In genomic region chr10:70576803-70577517, GRCh38 we compare ENCODE assay signal across 10 cellular contexts. TPM values are rescaled to one million over a fixed set of nuclear protein-coding genes. Genes with fewer than 3 reads are reported as not detected.
DNase-seq lines count a peak whose midpoint lies in the region; ATAC-seq and TF ChIP-seq lines count a peak whose summit lies in the region.
"Had no signal": no experiment of that assay in that cellular context is flagged by ENCODE, and none has a peak within 500 bp of the region (broad histone marks: within the 10 kb centered on the region; RNA-seq: fewer than 3 reads in every experiment).

No MANE protein-coding gene starts in this region.

- no peak overlapping the region for H3K4me2 ChIP-seq in GM23338

- H3F3A ChIP-seq in GM23338 (replicated peaks; ENCODE audit: low read depth): no peaks in the 10 kb centered on the region

- TF ChIP-seq CTCF in natural killer cell (IDR thresholded peaks at IDR 0.05) (peak; percentile 26), Caco-2 (IDR thresholded peaks at IDR 0.05; ENCODE audit: insufficient read depth in 1 of 2, low read depth in 1 of 2, low read length in 1 of 2, severe bottlenecking in 1 of 2, unreplicated experiment in 1 of 2) (no peak), GM23338 (conservative IDR thresholded peaks at IDR 0.05; ENCODE audit: low read depth in 2 of 2) (no peak)

- H3K27me3 ChIP-seq in Caco-2 (replicated peaks; ENCODE audit: control insufficient read depth, insufficient read depth, low read length) (no peaks in the 10 kb centered on the region), GM23338 (ENCODE audit: insufficient read depth) (no peaks in the 10 kb centered on the region)

- peaks cover 2% of the 10 kb centered on the region for H3K36me3 Mint-ChIP-seq in activated naive CD8-positive, alpha-beta T cell treated with anti-CD3 and anti-CD28 coated beads for 36 hours
- H3K36me3 Mint-ChIP-seq in natural killer cell (no peaks in the 10 kb centered on the region), Caco-2 (ENCODE audit: insufficient read depth, unreplicated experiment) (no peaks in the 10 kb centered on the region), GM23338 (ENCODE audit: low read depth) (no peaks in the 10 kb centered on the region)

- ATAC-seq in HG03280 (IDR thresholded peaks at IDR 0.05; ENCODE audit: unreplicated experiment) (peak; percentile 2), natural killer cell (no peak), GM21381 (IDR thresholded peaks at IDR 0.05; ENCODE audit: unreplicated experiment) (no peak), GM23338 (no peak)

- H3K4me1 ChIP-seq in Caco-2: 0 out of 2 replicates have a peak, but pooled peaks cover 3% of the 10 kb centered on the region
- H3K4me1 ChIP-seq in GM23338 (ENCODE audit: insufficient read depth): no peaks in the 10 kb centered on the region

- H3K79me2 ChIP-seq in GM23338 (replicated peaks; ENCODE audit: insufficient read depth): no peaks in the 10 kb centered on the region

- H3K4me3 Mint-ChIP-seq in activated naive CD8-positive, alpha-beta T cell treated with anti-CD3 and anti-CD28 coated beads for 36 hours: peak overlapping the region; percentile 56
- peak overlapping the region; percentile 91 for H3K4me3 Mint-ChIP-seq in natural killer cell
- no peak overlapping the region for H3K4me3 Mint-ChIP-seq in Caco-2 (ENCODE audit: unreplicated experiment)
- H3K4me3 Mint-ChIP-seq in GM23338: no peak overlapping the region

- no peak overlapping the region for H3K27ac ChIP-seq in GM23338 (ENCODE audit: low read depth)

- intact Hi-C loops in natural killer cell (cut with micrococcal nuclease) (loop anchor here (1.0 kb wide), 2 partner anchors 18 to 39 kb away; no protein-coding TSS in a partner anchor), Caco-2 (cut with micrococcal nuclease; ENCODE audit: unreplicated experiment) (no loop called here)

- H4K20me1 ChIP-seq in GM23338 (replicated peaks; ENCODE audit: insufficient read depth): no peaks in the 10 kb centered on the region

- no peak for DNase-seq in activated naive CD8-positive, alpha-beta T cell treated with anti-CD3 and anti-CD28 coated beads for 36 hours
- no peak for DNase-seq in natural killer cell
- no peak for DNase-seq in Caco-2
- DNase-seq in GM23338 (ENCODE audit: low spot score): no peak
- DNase-seq: activated CD8-positive, alpha-beta memory T cell treated with anti-CD3 and anti-CD28 coated beads, Interleukin-2, amount 50 U/mL, for 4 hours; foreskin melanocyte; NCI-H510A had no signal

- POLR2A ChIA-PET in Caco-2 (lab: Charles Lee): no interaction called here

- no peak overlapping the region for H2AFZ ChIP-seq in GM23338

- no peaks in the 10 kb centered on the region for H3K9me2 ChIP-seq in GM23338 (ENCODE audit: insufficient read depth)

- H3K27ac Mint-ChIP-seq in activated naive CD8-positive, alpha-beta T cell treated with anti-CD3 and anti-CD28 coated beads for 36 hours: no peak overlapping the region
- peak overlapping the region; percentile 89 to 92 for H3K27ac Mint-ChIP-seq in natural killer cell
- H3K27ac Mint-ChIP-seq in Caco-2 (ENCODE audit: unreplicated experiment): no peak overlapping the region
- no peak overlapping the region for H3K27ac Mint-ChIP-seq in GM23338

- H3K36me3 ChIP-seq in Caco-2 (ENCODE audit: control insufficient read depth, insufficient read depth, low read length) (no peaks in the 10 kb centered on the region), GM23338 (ENCODE audit: insufficient read depth) (no peaks in the 10 kb centered on the region)

- no peaks in the 10 kb centered on the region for H3K27me3 Mint-ChIP-seq in activated naive CD8-positive, alpha-beta T cell treated with anti-CD3 and anti-CD28 coated beads for 36 hours
- H3K27me3 Mint-ChIP-seq in natural killer cell (ENCODE audit: low read depth in 2 of 2) (no peaks in the 10 kb centered on the region), Caco-2 (ENCODE audit: insufficient read depth, unreplicated experiment) (peaks cover 2% of the 10 kb centered on the region), GM23338 (ENCODE audit: insufficient read depth, low read depth, poor library complexity) (peaks cover 5% of the 10 kb centered on the region)

- no TSS peak for BruUV-seq in Caco-2 (replicated peaks; lab: Mats Ljungman, UMichigan)

- peaks cover 47% of the 10 kb centered on the region for H3K4me1 Mint-ChIP-seq in activated naive CD8-positive, alpha-beta T cell treated with anti-CD3 and anti-CD28 coated beads for 36 hours
- peaks cover 75 to 76% of the 10 kb centered on the region in 2 donors for H3K4me1 Mint-ChIP-seq in natural killer cell
- H3K4me1 Mint-ChIP-seq in Caco-2 (ENCODE audit: low read depth, unreplicated experiment): no peaks in the 10 kb centered on the region
- H3K4me1 Mint-ChIP-seq in GM23338: no peaks in the 10 kb centered on the region

- no peaks in the 10 kb centered on the region; the same call in 1 of the 2 replicates for H3K9me3 ChIP-seq in Caco-2

- CTCF ChIA-PET in Caco-2 (lab: Charles Lee): no interaction called here

- peaks cover 2% of the 10 kb centered on the region for H3K9me3 Mint-ChIP-seq in activated naive CD8-positive, alpha-beta T cell treated with anti-CD3 and anti-CD28 coated beads for 36 hours
- no peaks in the 10 kb centered on the region for H3K9me3 Mint-ChIP-seq in natural killer cell
- H3K9me3 Mint-ChIP-seq in Caco-2 (ENCODE audit: unreplicated experiment): no peaks in the 10 kb centered on the region
- no peaks in the 10 kb centered on the region for H3K9me3 Mint-ChIP-seq in GM23338

- H3K4me3 ChIP-seq in GM08714 (ENCODE audit: low read length): peak overlapping the region; percentile 0; the same call in 1 of the 2 replicates
- H3K4me3 ChIP-seq in Caco-2 (ENCODE audit: low read depth, low read length): no peak overlapping the region
- no peak overlapping the region for H3K4me3 ChIP-seq in GM23338

TF ChIP-seq in GM23338, 12 proteins besides CTCF, POLR2A, EP300 and RAD21:
- no peak for TF ChIP-seq STAT1 (IDR thresholded peaks at IDR 0.05; ENCODE audit: unreplicated experiment)
- TF ChIP-seq, protein P1, sequence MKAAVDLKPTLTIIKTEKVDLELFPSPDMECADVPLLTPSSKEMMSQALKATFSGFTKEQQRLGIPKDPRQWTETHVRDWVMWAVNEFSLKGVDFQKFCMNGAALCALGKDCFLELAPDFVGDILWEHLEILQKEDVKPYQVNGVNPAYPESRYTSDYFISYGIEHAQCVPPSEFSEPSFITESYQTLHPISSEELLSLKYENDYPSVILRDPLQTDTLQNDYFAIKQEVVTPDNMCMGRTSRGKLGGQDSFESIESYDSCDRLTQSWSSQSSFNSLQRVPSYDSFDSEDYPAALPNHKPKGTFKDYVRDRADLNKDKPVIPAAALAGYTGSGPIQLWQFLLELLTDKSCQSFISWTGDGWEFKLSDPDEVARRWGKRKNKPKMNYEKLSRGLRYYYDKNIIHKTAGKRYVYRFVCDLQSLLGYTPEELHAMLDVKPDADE (IDR thresholded peaks at IDR 0.05): no peak
- TF ChIP-seq EZH2phosphoT487 (IDR thresholded peaks at IDR 0.05; ENCODE audit: unreplicated experiment): no peak
- TF ChIP-seq POLR2AphosphoS5 (IDR thresholded peaks at IDR 0.05; ENCODE audit: low read depth): no peak
TF ChIP-seq in GM23338: peak in this region for 0.

RNA-seq across cellular contexts. Expression of gene PRF1, which starts 25.6 kb away (rescaled TPM):
- total RNA-seq in activated naive CD8-positive, alpha-beta T cell treated with anti-CD3 and anti-CD28 coated beads for 36 hours: 10 to 100 TPM; 44.7 to 46.9 TPM
- total RNA-seq in natural killer cell (1,000 to 10,000 TPM; 1,641 to 2,133 (median 1,982) TPM), Caco-2 (2022) (0.34 TPM in 1 of 2 replicates, not detected in the other)
- total RNA-seq in GM23338 (2014; rRNA removed; shearing (Covaris generic)): not detected in 2 replicates
- polyA plus RNA-seq in GM23338 (2016; fragmentation: Nextera tagmentation; extraction: Ambion mirVana): 0.13 TPM in 1 of 2 replicates, not detected in the other

Comparison
In these comparisons a context has a peak if more than half of its experiments do, and no peak if none do; other contexts are left out.
1. H3K27ac Mint-ChIP-seq: peak in natural killer cell (2 of 2); none in activated naive CD8-positive, alpha-beta T cell treated with anti-CD3 and anti-CD28 coated beads for 36 hours (single experiment), Caco-2 (single experiment) and GM23338 (single experiment).
2. H3K4me3 Mint-ChIP-seq: peak in activated naive CD8-positive, alpha-beta T cell treated with anti-CD3 and anti-CD28 coated beads for 36 hours (single experiment) and natural killer cell (single experiment); none in Caco-2 (single experiment) and GM23338 (single experiment).
3. RNA of gene PRF1, which starts 25.6 kb away (total RNA-seq): 1,641 to 2,133 TPM in natural killer cell; 44.7 to 46.9 TPM in activated naive CD8-positive, alpha-beta T cell treated with anti-CD3 and anti-CD28 coated beads for 36 hours, 0.34 TPM in Caco-2 and not detected in GM23338; every median in the first group is over 10 times any median in the second.